Comparison of ENCODE assay signal across 8 cellular contexts in genomic region chr17:32265192-32265895, GRCh38. TPM values are rescaled to one million over a fixed set of nuclear protein-coding genes. Genes with fewer than 3 reads are reported as not detected.
DNase-seq lines count a peak whose midpoint lies in the region; ATAC-seq and TF ChIP-seq lines count a peak whose summit lies in the region.

Gene RHBDL3, plus strand, starts transcription at chr17:32265832. Its CDS starts 358 bp downstream, at chr17:32266190.

- no peak within 1 kb of the TSS for H2AFZ ChIP-seq in HCT116 (ENCODE audit: low read depth, low read length, poor library complexity, severe bottlenecking)
- H2AFZ ChIP-seq in smooth muscle cell (ENCODE audit: low read depth), result no peak within 1 kb of the TSS

- no TSS peak for BruUV-seq in HCT116 (replicated peaks; lab: Mats Ljungman, UMichigan)

- ATAC-seq in HCT116 (peak; percentile 80), HG02798 (IDR thresholded peaks at IDR 0.05; ENCODE audit: poor library complexity, unreplicated experiment) (no peak), HG02623 (IDR thresholded peaks at IDR 0.05; ENCODE audit: unreplicated experiment) (no peak)

- H3K4me2 ChIP-seq in HCT116 (ENCODE audit: low read length), result peak within 1 kb of the TSS; percentile 88
- H3K4me2 ChIP-seq in smooth muscle cell, result peak within 1 kb of the TSS; percentile 92

- RAD21 ChIA-PET in HCT116 (lab: Charles Lee; ENCODE audit: low non-redundant PET in 1 of 2, low total read pairs in 2 of 2, uncharacterized antibody in 2 of 2, unreplicated experiment in 2 of 2), result no interaction called here

- POLR2A ChIA-PET in HCT116 (lab: Charles Lee), result no interaction called here

- no peaks in the 10 kb centered on the region for H3K79me2 ChIP-seq in HCT116 (ENCODE audit: insufficient read depth, low read length)
- H3K79me2 ChIP-seq in smooth muscle cell (ENCODE audit: low read depth), result no peaks in the 10 kb centered on the region

- intact Hi-C loops in HCT116 (cut with micrococcal nuclease), result no loop called here

- H3K4me1 ChIP-seq in BE2C (no peaks in the 10 kb centered on the region), HCT116 (ENCODE audit: control insufficient read depth in 1 of 2, insufficient read depth in 2 of 2, low read length in 2 of 2) (peaks cover 4 to 36% of the 10 kb centered on the region in 2 experiments; a peak in 3 of 4 replicates), adipocyte (ENCODE audit: control insufficient read depth, insufficient read depth, low read length) (peaks cover 5% of the 10 kb centered on the region), iPS DF 6.9 (ENCODE audit: control insufficient read depth, insufficient read depth, low read length) (peaks cover 5% of the 10 kb centered on the region), smooth muscle cell (ENCODE audit: low read depth) (peaks cover 20% of the 10 kb centered on the region)

- H3K27ac ChIP-seq in HCT116 (ENCODE audit: low read depth, low read length) (peak within 1 kb of the TSS; percentile 31; the same call in 1 of the 2 replicates), iPS DF 6.9 (ENCODE audit: low read length) (no peak within 1 kb of the TSS), smooth muscle cell (ENCODE audit: low read depth) (no peak within 1 kb of the TSS)

- H3F3A ChIP-seq in smooth muscle cell (ENCODE audit: low read depth), result no peaks in the 10 kb centered on the region

- H3K4me3 ChIP-seq in BE2C (ENCODE audit: low read depth, low read length) (peak within 1 kb of the TSS; percentile 57), HCT116 (replicated peaks in 1 of 2; ENCODE audit: low read depth in 1 of 2, low read length in 2 of 2) (peak within 1 kb of the TSS; percentile 51 to 65), adipocyte (ENCODE audit: low read length) (peak within 1 kb of the TSS; percentile 72), iPS DF 6.9 (ENCODE audit: low read length) (peak within 1 kb of the TSS; percentile 79), smooth muscle cell (peak within 1 kb of the TSS; percentile 53)

- CTCF ChIA-PET in HCT116 (lab: Charles Lee), result interaction anchor here (0.6 kb wide), 1 partner anchor 39 kb away, joined by 3 read pairs; no protein-coding TSS in a partner anchor

- TF ChIP-seq RAD21 in HCT116 (IDR thresholded peaks at IDR 0.05; ENCODE audit: low read depth), result no peak

- no peaks in the 10 kb centered on the region for H3K9me2 ChIP-seq in HCT116 (ENCODE audit: insufficient read depth)

- peak within 1 kb of the TSS; percentile 49 for H3K9ac ChIP-seq in HCT116 (ENCODE audit: low read length)
- H3K9ac ChIP-seq in adipocyte (ENCODE audit: low read length), result no peak within 1 kb of the TSS
- no peak within 1 kb of the TSS for H3K9ac ChIP-seq in smooth muscle cell (ENCODE audit: low read depth)

- H3K36me3 ChIP-seq in BE2C, result no peaks in the 10 kb centered on the region
- no peaks in the 10 kb centered on the region for H3K36me3 ChIP-seq in HCT116 (ENCODE audit: control insufficient read depth in 1 of 2, insufficient read depth in 2 of 2, low read length in 2 of 2)
- H3K36me3 ChIP-seq in adipocyte (ENCODE audit: control insufficient read depth, insufficient read depth, low read length, severe bottlenecking), result no peaks in the 10 kb centered on the region
- H3K36me3 ChIP-seq in iPS DF 6.9 (ENCODE audit: control insufficient read depth, insufficient read depth, low read length), result no peaks in the 10 kb centered on the region
- H3K36me3 ChIP-seq in smooth muscle cell (ENCODE audit: low read depth), result no peaks in the 10 kb centered on the region

- no peak for TF ChIP-seq POLR2A in HCT116 (IDR thresholded peaks at IDR 0.05; ENCODE audit: borderline replicate concordance, extremely low read depth, insufficient read depth, insufficient read length)

- DNase-seq in BE2C (peak; percentile 41), HCT116 (ENCODE audit: low read depth, low spot score) (no peak), adipocyte (ENCODE audit: low read depth) (peak; percentile 67), iPS DF 6.9 (ENCODE audit: low read depth, low spot score) (no peak), smooth muscle cell (lab: John Stamatoyannopoulos, UW; ENCODE audit: unreplicated experiment) (no peak), RKO (ENCODE audit: low spot score) (no peak)

- no peaks in the 10 kb centered on the region for H4K20me1 ChIP-seq in HCT116 (ENCODE audit: insufficient read depth)
- no peaks in the 10 kb centered on the region for H4K20me1 ChIP-seq in smooth muscle cell (ENCODE audit: low read depth)

- WGBS in iPS DF 6.9 (ENCODE audit: insufficient coverage, insufficient read length), result no CpG with 5 or more reads among the region's 63 CpGs
- 5% methylated on average over 20 of the region's 63 CpGs for WGBS in smooth muscle cell (ENCODE audit: low lambda C conversion rate)

- H3K27me3 ChIP-seq in BE2C, result no peaks in the 10 kb centered on the region
- H3K27me3 ChIP-seq in HCT116 (ENCODE audit: insufficient read depth, low read length), result no peaks in the 10 kb centered on the region; the same call in 1 of the 2 replicates
- peaks cover 69% of the 10 kb centered on the region for H3K27me3 ChIP-seq in adipocyte (replicated peaks; ENCODE audit: control insufficient read depth, insufficient read depth, low read length)
- H3K27me3 ChIP-seq in iPS DF 6.9 (ENCODE audit: control insufficient read depth, insufficient read depth, low read length), result peaks cover 14% of the 10 kb centered on the region; the same call in 1 of the 2 replicates
- H3K27me3 ChIP-seq in smooth muscle cell (ENCODE audit: low read depth), result peaks cover 92% of the 10 kb centered on the region

- H3K9me3 ChIP-seq in BE2C (no peaks in the 10 kb centered on the region), HCT116 (ENCODE audit: control insufficient read depth in 1 of 2, insufficient read depth in 1 of 2, low read depth in 1 of 2, low read length in 2 of 2) (no peaks in the 10 kb centered on the region), adipocyte (ENCODE audit: control insufficient read depth, low read length) (no peaks in the 10 kb centered on the region), iPS DF 6.9 (ENCODE audit: control insufficient read depth, insufficient read depth, low read length) (no peaks in the 10 kb centered on the region), smooth muscle cell (replicated peaks; ENCODE audit: low read depth) (no peaks in the 10 kb centered on the region)

- TF ChIP-seq CTCF in BE2C (IDR thresholded peaks at IDR 0.05; ENCODE audit: low read depth, low read length) (no peak), HCT116 (IDR thresholded peaks at IDR 0.05 in 2 of 3, conservative IDR thresholded peaks at IDR 0.05 in 1 of 3; ENCODE audit: borderline replicate concordance in 1 of 3, insufficient read depth in 1 of 3, low read depth in 2 of 3, low read length in 2 of 3) (no peak), smooth muscle cell (IDR thresholded peaks at IDR 0.05; ENCODE audit: borderline replicate concordance, insufficient read depth, poor library complexity, severe bottlenecking) (no peak)

TF ChIP-seq in HCT116, 20 proteins besides CTCF, POLR2A, EP300 and RAD21:
- TF ChIP-seq ZFX (IDR thresholded peaks at IDR 0.05), result peak; percentile 38; the same call in 1 of the 2 replicates
- TF ChIP-seq TCF7L2 (IDR thresholded peaks at IDR 0.05; ENCODE audit: borderline replicate concordance, extremely low read depth, insufficient read depth, insufficient read length), result no peak
- TF ChIP-seq ATF3 (IDR thresholded peaks at IDR 0.05), result no peak

RNA-seq across cellular contexts. Expression of gene RHBDL3, which starts in this region (rescaled TPM):
- 1.8 TPM for polyA plus RNA-seq in BE2C (2012; ENCODE audit: insufficient read depth, insufficient read length, low read depth)
- total RNA-seq in HCT116 (2021; ENCODE audit: unreplicated experiment) (4.0 TPM), smooth muscle cell (not detected in 2 replicates)
- 2.6 and 3.0 TPM in 2 replicates for polyA plus RNA-seq in HCT116 (2012)
- 0.11 TPM in 1 of 2 replicates, not detected in the other for polyA plus RNA-seq in smooth muscle cell

Comparison
In these comparisons a context has a peak if more than half of its experiments do, and no peak if none do; other contexts are left out.
1. DNase-seq: peak in BE2C (single experiment) and adipocyte (single experiment); none in HCT116 (single experiment), iPS DF 6.9 (single experiment), smooth muscle cell (single experiment) and RKO (single experiment).
2. Peak in every context shown above with its lines, with median percentiles within 50 percentile points of each other: H3K4me3 ChIP-seq.